11 cellular contexts compared by ENCODE assay signal in genomic region chr5:179837076-179838011, GRCh38. TPM values are rescaled to one million over a fixed set of nuclear protein-coding genes. Genes with fewer than 3 reads are reported as not detected.
DNase-seq lines count a peak whose midpoint lies in the region; ATAC-seq, FAIRE-seq and TF ChIP-seq lines count a peak whose summit lies in the region.
"Had no signal": no experiment of that assay in that cellular context is flagged by ENCODE, and none has a peak within 500 bp of the region (broad histone marks: within the 10 kb centered on the region; RNA-seq: fewer than 3 reads in every experiment).

No MANE protein-coding gene starts in this region.

- H3K9me3 ChIP-seq in gastroesophageal sphincter (no peaks in the 10 kb centered on the region), body of pancreas (no peaks in the 10 kb centered on the region)
- H3K9me3 ChIP-seq: SJSA1 had no signal

- DNase-seq in GM12891 (ENCODE audit: insufficient read length, low spot score) (no peak), sciatic nerve (ENCODE audit: low spot score) (no peak), MV-4-11 (lab: John Stamatoyannopoulos, UW) (no peak), body of pancreas (no peak), DMS53 (lab: John Stamatoyannopoulos, UW) (no peak)
- DNase-seq in activated CD4-positive, alpha-beta memory T cell treated with anti-CD3 and anti-CD28 coated beads for 36 hours = no peak

- 69 to 82% methylated on average over 9 to 12 of the region's 15 CpGs for whole genome bisulfite sequencing in gastroesophageal sphincter (ENCODE audit: low coverage in 1 of 2), 2 donors
- 77 to 83% methylated on average over 5 to 15 of the region's 15 CpGs for WGBS in body of pancreas, 2 donors

- H3K4me3 ChIP-seq in gastroesophageal sphincter (no peak overlapping the region), body of pancreas (no peak overlapping the region)
- H3K4me3 ChIP-seq: SJSA1 had no signal

- H3K36me3 ChIP-seq in gastroesophageal sphincter (peaks cover 0 to 97% of the 10 kb centered on the region in 2 donors), body of pancreas (replicated peaks in 1 of 2; ENCODE audit: insufficient read depth in 1 of 2, low read depth in 2 of 2) (peaks cover 33 to 35% of the 10 kb centered on the region in 2 donors)

- no peak for FAIRE-seq in GM12891 (lab: Jason Lieb, UNC)

- TF ChIP-seq POLR2A in GM12891 (IDR thresholded peaks at IDR 0.05; ENCODE audit: low read depth, low read length) (no peak), gastroesophageal sphincter (IDR thresholded peaks at IDR 0.05) (no peak), body of pancreas (IDR thresholded peaks at IDR 0.05) (no peak)

- peak overlapping the region; percentile 89 for H3K27ac Mint-ChIP-seq in activated CD4-positive, alpha-beta memory T cell treated with anti-CD3 and anti-CD28 coated beads for 36 hours

- CTCF ChIA-PET in activated CD4-positive, alpha-beta memory T cell treated with anti-CD3 and anti-CD28 coated beads for 36 hours (lab: Charles Lee) = interaction anchor here (0.8 to 1.2 kb wide), 3 partner anchors 15 to 74 kb away, joined by 3 read pairs; no protein-coding TSS in a partner anchor

- H3K27ac ChIP-seq in gastroesophageal sphincter (peak overlapping the region in 3 of 4 donors; percentile 51 to 57 (median 52)), body of pancreas (peak overlapping the region in 1 of 4 donors; percentile 52)
- H3K27ac ChIP-seq: SJSA1 had no signal

- ATAC-seq in gastroesophageal sphincter (no peak), sciatic nerve (peak; percentile 21), body of pancreas (no peak), GM19324 (IDR thresholded peaks at IDR 0.05; ENCODE audit: low FRiP score, unreplicated experiment) (no peak)

- no peaks in the 10 kb centered on the region for H3K27me3 Mint-ChIP-seq in activated CD4-positive, alpha-beta memory T cell treated with anti-CD3 and anti-CD28 coated beads for 36 hours

- no peak for TF ChIP-seq EP300 in gastroesophageal sphincter (IDR thresholded peaks at IDR 0.05)

- peaks cover 18% of the 10 kb centered on the region for H3K4me1 Mint-ChIP-seq in activated CD4-positive, alpha-beta memory T cell treated with anti-CD3 and anti-CD28 coated beads for 36 hours (ENCODE audit: low read depth)

- peaks cover 45% of the 10 kb centered on the region for H3K36me3 Mint-ChIP-seq in activated CD4-positive, alpha-beta memory T cell treated with anti-CD3 and anti-CD28 coated beads for 36 hours

- POLR2A ChIA-PET in activated CD4-positive, alpha-beta memory T cell treated with anti-CD3 and anti-CD28 coated beads for 36 hours (lab: Charles Lee) = interaction anchor here (0.5 to 1.8 kb wide), 5 partner anchors 17 to 74 kb away, joined by 3 to 7 read pairs (median 3); partner anchors contain the start of gene SQSTM1

- H3K4me3 Mint-ChIP-seq in activated CD4-positive, alpha-beta memory T cell treated with anti-CD3 and anti-CD28 coated beads for 36 hours = peak overlapping the region; percentile 21

- intact Hi-C loops in activated CD4-positive, alpha-beta memory T cell treated with anti-CD3 and anti-CD28 coated beads for 36 hours (cut with micrococcal nuclease) = loop anchor here (5.0 kb wide), 1 partner anchor 35 kb away; no protein-coding TSS in a partner anchor
- intact Hi-C loops in sciatic nerve (cut with DNase I) (no loop called here), body of pancreas (cut with DNase I) (no loop called here)

- H3K4me1 ChIP-seq in gastroesophageal sphincter (peaks cover 0 to 36% (median 3%) of the 10 kb centered on the region in 3 donors), body of pancreas (peaks cover 37% of the 10 kb centered on the region)
- H3K4me1 ChIP-seq: SJSA1 had no signal

- H3K27me3 ChIP-seq in gastroesophageal sphincter (no peaks in the 10 kb centered on the region), body of pancreas (no peaks in the 10 kb centered on the region)
- H3K27me3 ChIP-seq: SJSA1 had no signal

- no peaks in the 10 kb centered on the region for H3K9me3 Mint-ChIP-seq in activated CD4-positive, alpha-beta memory T cell treated with anti-CD3 and anti-CD28 coated beads for 36 hours

- TF ChIP-seq CTCF in gastroesophageal sphincter (IDR thresholded peaks at IDR 0.05) (no peak), body of pancreas (IDR thresholded peaks at IDR 0.05) (no peak)

TF ChIP-seq in GM12891, 5 proteins besides CTCF, POLR2A, EP300 and RAD21:
- no peak for TF ChIP-seq SPI1 (IDR thresholded peaks at IDR 0.05; ENCODE audit: low read depth, low read length)
- TF ChIP-seq TAF1 (IDR thresholded peaks at IDR 0.05; ENCODE audit: low read depth, low read length) = no peak
- TF ChIP-seq PAX5 (IDR thresholded peaks at IDR 0.05; ENCODE audit: insufficient read depth, low read length, severe bottlenecking) = no peak
- peak; percentile 56; the same call in 1 of the 2 replicates for TF ChIP-seq POLR2AphosphoS5 (IDR thresholded peaks at IDR 0.05; ENCODE audit: low read depth, low read length)
- no peak for TF ChIP-seq POU2F2 (IDR thresholded peaks at IDR 0.05; ENCODE audit: low read depth, low read length)
TF ChIP-seq in GM12891: peak in this region for 1.

RNA-seq across cellular contexts. Expression of gene SQSTM1, which starts 16.6 kb away (rescaled TPM):
- polyA plus RNA-seq in GM12891 (2012; ENCODE audit: low read depth, missing spikeins) = 108 TPM
- 100 to 1,000 TPM; 127 to 130 TPM for total RNA-seq in activated CD4-positive, alpha-beta memory T cell treated with anti-CD3 and anti-CD28 coated beads for 36 hours
- total RNA-seq in gastroesophageal sphincter (100 to 1,000 TPM; 305 to 485 (median 408) TPM), sciatic nerve (365 TPM), body of pancreas (100 to 1,000 TPM; 249 to 606 TPM)

RNA-seq across cellular contexts. Expression of gene MRNIP, which starts 21.3 kb away (rescaled TPM):
- polyA plus RNA-seq in GM12891 (2012; ENCODE audit: low read depth, missing spikeins) = 17.9 TPM
- 10 to 100 TPM; 19.8 to 24.9 TPM for total RNA-seq in activated CD4-positive, alpha-beta memory T cell treated with anti-CD3 and anti-CD28 coated beads for 36 hours
- total RNA-seq in gastroesophageal sphincter = 10 to 100 TPM; 17.9 to 50.6 (median 34.3) TPM
- total RNA-seq in sciatic nerve = 54.4 TPM
- total RNA-seq in body of pancreas = 10 to 100 TPM; 23.4 to 34.8 TPM

RNA-seq across cellular contexts. Expression of gene MGAT4B, which starts 30.7 kb away (rescaled TPM):
- 27.7 TPM for polyA plus RNA-seq in GM12891 (2012; ENCODE audit: low read depth, missing spikeins)
- total RNA-seq in activated CD4-positive, alpha-beta memory T cell treated with anti-CD3 and anti-CD28 coated beads for 36 hours = 10 to 100 TPM; 95.8 to 96.8 TPM
- total RNA-seq in gastroesophageal sphincter (10 to 100 TPM; 42.5 to 58.5 (median 47.2) TPM), sciatic nerve (71.7 TPM), body of pancreas (10 to 100 TPM; 89.0 to 90.0 TPM)

RNA-seq across cellular contexts. Expression of gene LTC4S, which starts 43.6 kb away (rescaled TPM):
- polyA plus RNA-seq in GM12891 (2012; ENCODE audit: low read depth, missing spikeins) = not detected
- total RNA-seq in activated CD4-positive, alpha-beta memory T cell treated with anti-CD3 and anti-CD28 coated beads for 36 hours = 1 to 10 TPM in 1 of 2 experiments, under 1 TPM in 1; 0.48 to 1.1 TPM
- 1 to 10 TPM in 3 of 4 donors, not detected in 1; 7.5 to 8.8 (median 8.2) TPM for total RNA-seq in gastroesophageal sphincter
- 21.7 TPM for total RNA-seq in sciatic nerve
- 10 to 100 TPM; 10.6 to 16.2 TPM for total RNA-seq in body of pancreas
- total RNA-seq: glomerular endothelial cell, LHCN-M2 had no signal
